2 cellular contexts compared by ENCODE assay signal in the genomic region with DNA sequence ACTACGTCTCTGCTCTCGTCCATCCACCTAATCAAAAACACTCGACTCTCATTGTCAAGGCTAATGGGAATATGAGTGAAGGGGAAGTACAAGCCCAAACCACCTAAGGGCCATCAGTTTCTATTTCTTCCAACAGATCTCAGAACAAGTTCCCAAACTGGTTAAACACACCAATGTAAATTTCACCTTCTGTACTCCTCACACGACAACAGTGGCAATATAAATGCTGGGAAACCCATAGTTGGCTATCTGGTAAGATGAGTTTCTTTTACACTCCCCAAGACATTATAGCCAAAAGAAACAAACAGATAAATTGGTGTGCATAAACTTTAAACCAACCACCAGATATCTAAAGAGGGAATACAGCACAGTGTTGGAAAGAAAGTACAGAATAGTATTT.
TF ChIP-seq lines count a peak whose summit lies in the region.

No MANE protein-coding gene starts in this region.

TF ChIP-seq in liver, 16 proteins besides CTCF, POLR2A, EP300 and RAD21:
- TF ChIP-seq NR2F2 (IDR thresholded peaks at IDR 0.05) (no peak), EGR1 (IDR thresholded peaks at IDR 0.05; ENCODE audit: low read depth in 2 of 2) (no peak)
- TF ChIP-seq, protein P1, sequence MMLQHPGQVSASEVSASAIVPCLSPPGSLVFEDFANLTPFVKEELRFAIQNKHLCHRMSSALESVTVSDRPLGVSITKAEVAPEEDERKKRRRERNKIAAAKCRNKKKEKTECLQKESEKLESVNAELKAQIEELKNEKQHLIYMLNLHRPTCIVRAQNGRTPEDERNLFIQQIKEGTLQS (IDR thresholded peaks at IDR 0.05): no peak
- TF ChIP-seq, protein P2, sequence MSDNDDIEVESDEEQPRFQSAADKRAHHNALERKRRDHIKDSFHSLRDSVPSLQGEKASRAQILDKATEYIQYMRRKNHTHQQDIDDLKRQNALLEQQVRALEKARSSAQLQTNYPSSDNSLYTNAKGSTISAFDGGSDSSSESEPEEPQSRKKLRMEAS (IDR thresholded peaks at IDR 0.05): no peak

TF ChIP-seq in HepG2, 621 proteins besides CTCF, POLR2A, EP300 and RAD21:
- no peak for TF ChIP-seq ZNF224 (CRISPR knock-in tag; IDR thresholded peaks at IDR 0.05)
- TF ChIP-seq NR2C2 (CRISPR knock-in tag; IDR thresholded peaks at IDR 0.05; ENCODE audit: borderline replicate concordance): no peak
- no peak for TF ChIP-seq PHF20 (CRISPR knock-in tag; IDR thresholded peaks at IDR 0.05)
- TF ChIP-seq ZNF460 (CRISPR knock-in tag; IDR thresholded peaks at IDR 0.05; ENCODE audit: borderline replicate concordance): no peak
- no peak for TF ChIP-seq SMAD3 (CRISPR knock-in tag; IDR thresholded peaks at IDR 0.05)
- TF ChIP-seq HES4 (CRISPR knock-in tag; IDR thresholded peaks at IDR 0.05; ENCODE audit: borderline replicate concordance): no peak
- no peak for TF ChIP-seq GATAD2A (CRISPR knock-in tag; IDR thresholded peaks at IDR 0.05)
- no peak for TF ChIP-seq BHLHE40 (IDR thresholded peaks at IDR 0.05; ENCODE audit: low read length)
